1 cellular context compared by ENCODE assay signal in the genomic region with DNA sequence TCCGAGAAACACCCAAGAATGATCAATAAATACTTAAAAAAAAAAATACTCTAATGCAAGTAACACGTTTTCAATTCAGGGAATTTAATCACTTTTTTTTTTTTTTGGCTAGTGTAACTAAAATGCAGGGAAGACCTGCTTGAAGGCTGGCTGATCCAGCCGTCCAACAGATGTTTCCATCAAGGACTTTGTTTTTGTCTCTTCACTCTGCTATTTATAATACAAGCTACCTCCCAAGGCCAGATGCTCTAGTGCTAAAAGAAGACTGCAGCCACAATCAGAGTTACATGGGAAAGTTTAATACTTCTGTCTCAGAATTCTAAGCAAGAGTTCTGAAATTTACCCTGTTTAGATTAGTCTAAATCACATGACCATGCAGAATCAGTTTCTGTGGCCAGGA.
TF ChIP-seq lines count a peak whose summit lies in the region.

No MANE protein-coding gene starts in this region.

TF ChIP-seq in HepG2, 621 proteins besides CTCF, POLR2A, EP300 and RAD21 (continued from another document):
- TF ChIP-seq ZNF383 (CRISPR knock-in tag; IDR thresholded peaks at IDR 0.05; ENCODE audit: borderline replicate concordance) (no peak), ZNF563 (CRISPR knock-in tag; IDR thresholded peaks at IDR 0.05) (no peak)
- TF ChIP-seq, protein P1, sequence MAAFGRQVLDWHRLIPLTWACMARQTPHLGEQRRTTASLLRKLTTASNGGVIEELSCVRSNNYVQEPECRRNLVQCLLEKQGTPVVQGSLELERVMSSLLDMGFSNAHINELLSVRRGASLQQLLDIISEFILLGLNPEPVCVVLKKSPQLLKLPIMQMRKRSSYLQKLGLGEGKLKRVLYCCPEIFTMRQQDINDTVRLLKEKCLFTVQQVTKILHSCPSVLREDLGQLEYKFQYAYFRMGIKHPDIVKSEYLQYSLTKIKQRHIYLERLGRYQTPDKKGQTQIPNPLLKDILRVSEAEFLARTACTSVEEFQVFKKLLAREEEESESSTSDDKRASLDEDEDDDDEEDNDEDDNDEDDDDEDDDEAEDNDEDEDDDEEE (CRISPR knock-in tag; IDR thresholded peaks at IDR 0.05): no peak
- TF ChIP-seq, protein P2, sequence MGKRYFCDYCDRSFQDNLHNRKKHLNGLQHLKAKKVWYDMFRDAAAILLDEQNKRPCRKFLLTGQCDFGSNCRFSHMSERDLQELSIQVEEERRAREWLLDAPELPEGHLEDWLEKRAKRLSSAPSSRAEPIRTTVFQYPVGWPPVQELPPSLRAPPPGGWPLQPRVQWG (CRISPR knock-in tag; IDR thresholded peaks at IDR 0.05; ENCODE audit: borderline replicate concordance, low read depth): no peak
TF ChIP-seq in HepG2: peak in this region for 0.
